In genomic region chr2:72439892-72440291, GRCh38 we compare ENCODE assay signal across 29 cellular contexts.
A peak's percentile ranks its signal among the peaks of the same experiment; 100 is the strongest.
DNase-seq lines count a peak whose midpoint lies in the region; ATAC-seq, FAIRE-seq and TF ChIP-seq lines count a peak whose summit lies in the region.
"Had no signal": no experiment of that assay in that cellular context is flagged by ENCODE, and none has a peak within 500 bp of the region (broad histone marks: within the 10 kb centered on the region; RNA-seq: fewer than 3 reads in every experiment).

No MANE protein-coding gene starts in this region.

- ATAC-seq in GM23338 (peak; percentile 51; the same call in 2 of the 3 replicates), WTC11 (peak; percentile 62)
- ATAC-seq: GM12878 had no signal

- DNase-seq in GM23338 (ENCODE audit: low spot score), result peak; percentile 11
- no peak for DNase-seq in WTC11 (ENCODE audit: low spot score)
- DNase-seq in endodermal cell, result no peak
- DNase-seq in kidney, result peak; percentile 37
- DNase-seq in cardiac septum (ENCODE audit: low spot score), result no peak
- DNase-seq in mesenteric fat pad (ENCODE audit: low spot score), result no peak
- DNase-seq in erythroblast (lab: John Stamatoyannopoulos, UW), result no peak
- no peak for DNase-seq in NCI-H2171 (lab: John Stamatoyannopoulos, UW)
- DNase-seq: ACHN; BE2C; C1 segment of cervical spinal cord; CD4-positive, alpha-beta memory T cell; CD4-positive, CD25-positive, alpha-beta regulatory T cell; CD8-positive, alpha-beta memory T cell; COR-L47; DMS 273 treated with DMSO at 0.1 percent for 48 hours; DMS153; DMS53; DMS79; DND-41; EL; GDM1 had no signal

- CTCF ChIA-PET in WTC11 (lab: Charles Lee), result interaction anchor here (0.7 to 1.4 kb wide), 5 partner anchors 9 to 139 kb away, joined by 3 to 6 read pairs (median 3); no protein-coding TSS in a partner anchor

- H3K9ac ChIP-seq in endodermal cell (ENCODE audit: extremely low read depth, low read length, poor library complexity, severe bottlenecking) (no peak overlapping the region), kidney (ENCODE audit: low read length in 2 of 2) (no peak overlapping the region)
- H3K9ac ChIP-seq: BLaER1 had no signal

- H3K36me3 Mint-ChIP-seq in GM23338 (ENCODE audit: low read depth) (peaks cover 32% of the 10 kb centered on the region), WTC11 (peaks cover 35% of the 10 kb centered on the region), endodermal cell (ENCODE audit: low read depth) (peaks cover 17% of the 10 kb centered on the region)
- H3K36me3 Mint-ChIP-seq: CD14-positive monocyte had no signal

- intact Hi-C loops in kidney (cut with DNase I) (no loop called here), cardiac septum (cut with DNase I) (no loop called here)

- H3K4me3 Mint-ChIP-seq in GM23338 (no peak overlapping the region), WTC11 (no peak overlapping the region), endodermal cell (no peak overlapping the region)
- H3K4me3 Mint-ChIP-seq: CD14-positive monocyte; CD4-positive, alpha-beta memory T cell; CD4-positive, CD25-positive, alpha-beta regulatory T cell; CD8-positive, alpha-beta memory T cell had no signal

- no peaks in the 10 kb centered on the region for H3K4me1 Mint-ChIP-seq in GM23338
- no peaks in the 10 kb centered on the region for H3K4me1 Mint-ChIP-seq in WTC11
- H3K4me1 Mint-ChIP-seq in endodermal cell, result peaks cover 2% of the 10 kb centered on the region
- H3K4me1 Mint-ChIP-seq: CD14-positive monocyte had no signal

- H3K27ac Mint-ChIP-seq in GM23338, result no peak overlapping the region
- no peak overlapping the region for H3K27ac Mint-ChIP-seq in WTC11
- no peak overlapping the region for H3K27ac Mint-ChIP-seq in endodermal cell
- H3K27ac Mint-ChIP-seq: CD14-positive monocyte; CD4-positive, alpha-beta memory T cell; CD4-positive, CD25-positive, alpha-beta regulatory T cell; CD8-positive, alpha-beta memory T cell had no signal

- H3K27ac ChIP-seq in GM23338 (ENCODE audit: low read depth), result no peak overlapping the region
- H3K27ac ChIP-seq in endodermal cell (ENCODE audit: low read depth, low read length), result no peak overlapping the region
- H3K27ac ChIP-seq in kidney (ENCODE audit: low read depth in 2 of 2, low read length in 2 of 2), result no peak overlapping the region
- H3K27ac ChIP-seq: 22Rv1, BLaER1 had no signal

- H3K36me3 ChIP-seq in GM23338 (ENCODE audit: insufficient read depth), result 0 out of 2 replicates have a peak, but pooled peaks cover under 1% of the 10 kb centered on the region
- no peaks in the 10 kb centered on the region for H3K36me3 ChIP-seq in endodermal cell (ENCODE audit: control insufficient read depth, insufficient read depth, low read length)
- no peaks in the 10 kb centered on the region for H3K36me3 ChIP-seq in kidney (ENCODE audit: control insufficient read depth in 1 of 2, insufficient read depth in 2 of 2, low read length in 2 of 2)
- H3K36me3 ChIP-seq: BE2C, BLaER1 had no signal

- no peaks in the 10 kb centered on the region for H4K20me1 ChIP-seq in GM23338 (replicated peaks; ENCODE audit: insufficient read depth)
- H4K20me1 ChIP-seq: BLaER1 had no signal

- TF ChIP-seq CTCF in GM23338 (conservative IDR thresholded peaks at IDR 0.05; ENCODE audit: low read depth in 2 of 2) (peak; percentile 18 to 50; a peak in 3 of 4 replicates), WTC11 (IDR thresholded peaks at IDR 0.05) (no peak), endodermal cell (conservative IDR thresholded peaks at IDR 0.05) (peak; percentile 46), kidney (IDR thresholded peaks at IDR 0.05; ENCODE audit: borderline replicate concordance, extremely low read depth, insufficient read depth) (no peak)

- H3K27me3 ChIP-seq in GM23338 (ENCODE audit: insufficient read depth), result no peaks in the 10 kb centered on the region
- H3K27me3 ChIP-seq in endodermal cell (ENCODE audit: control insufficient read depth, insufficient read depth, low read length, poor library complexity, severe bottlenecking), result no peaks in the 10 kb centered on the region
- H3K27me3 ChIP-seq: BE2C, BLaER1 had no signal

- H3K27me3 Mint-ChIP-seq in GM23338 (ENCODE audit: insufficient read depth, low read depth, poor library complexity), result peaks cover 2% of the 10 kb centered on the region
- H3K27me3 Mint-ChIP-seq in WTC11 (ENCODE audit: low read depth), result no peaks in the 10 kb centered on the region
- no peaks in the 10 kb centered on the region for H3K27me3 Mint-ChIP-seq in endodermal cell (ENCODE audit: insufficient read depth)
- H3K27me3 Mint-ChIP-seq: CD4-positive, alpha-beta memory T cell; CD4-positive, CD25-positive, alpha-beta regulatory T cell; CD8-positive, alpha-beta memory T cell had no signal

- no peak overlapping the region for H2AFZ ChIP-seq in GM23338

- FAIRE-seq in kidney (lab: Jason Lieb, UNC), result no peak
- FAIRE-seq: A204.1, GM12892, GM18507 had no signal

- H3K9me3 Mint-ChIP-seq in GM23338 (peaks cover 29% of the 10 kb centered on the region), WTC11 (peaks cover 41% of the 10 kb centered on the region), endodermal cell (peaks cover 38% of the 10 kb centered on the region)

- H3F3A ChIP-seq in GM23338 (replicated peaks; ENCODE audit: low read depth), result no peaks in the 10 kb centered on the region

- H3K4me2 ChIP-seq in GM23338, result no peak overlapping the region
- H3K4me2 ChIP-seq: BLaER1 had no signal

- no peaks in the 10 kb centered on the region for H3K9me2 ChIP-seq in GM23338 (ENCODE audit: insufficient read depth)

- POLR2A ChIA-PET in WTC11 (lab: Charles Lee), result no interaction called here

- no peaks in the 10 kb centered on the region for H3K79me2 ChIP-seq in GM23338 (replicated peaks; ENCODE audit: insufficient read depth)

- WGBS in endodermal cell (ENCODE audit: insufficient coverage in 1 of 2, insufficient read length in 1 of 2), 2 experiments, result 77 to 96% methylated on average over 4 to 5 of the region's 5 CpGs

- H3K4me1 ChIP-seq in GM23338 (ENCODE audit: insufficient read depth) (no peaks in the 10 kb centered on the region), endodermal cell (ENCODE audit: control insufficient read depth, insufficient read depth, low read length) (no peaks in the 10 kb centered on the region), kidney (ENCODE audit: control insufficient read depth in 1 of 2, insufficient read depth in 1 of 2, low read depth in 1 of 2, low read length in 2 of 2) (no peaks in the 10 kb centered on the region)
- H3K4me1 ChIP-seq: BE2C, BLaER1 had no signal

- H3K4me3 ChIP-seq in GM23338 (no peak overlapping the region), endodermal cell (ENCODE audit: low read length) (no peak overlapping the region), kidney (ENCODE audit: low read length in 2 of 2) (no peak overlapping the region)
- H3K4me3 ChIP-seq: BLaER1, GM12878 had no signal

- H3K9me3 ChIP-seq in endodermal cell (ENCODE audit: control insufficient read depth, low read length) (peaks cover 28% of the 10 kb centered on the region), kidney (ENCODE audit: control insufficient read depth in 1 of 2, low read length in 2 of 2) (no peaks in the 10 kb centered on the region)
- H3K9me3 ChIP-seq: BE2C had no signal

- no peak for TF ChIP-seq POLR2A in erythroblast (IDR thresholded peaks at IDR 0.05; ENCODE audit: low read length)

TF ChIP-seq in GM23338, 12 proteins besides CTCF, POLR2A, EP300 and RAD21 (continues in another document):
- TF ChIP-seq JUNB (IDR thresholded peaks at IDR 0.05; ENCODE audit: unreplicated experiment) (no peak), EZH2 (IDR thresholded peaks at IDR 0.05; ENCODE audit: low read depth, unreplicated experiment) (no peak), CREB1 (CRISPR knock-in tag; IDR thresholded peaks at IDR 0.05; ENCODE audit: low read depth) (no peak), ZNF114 (CRISPR knock-in tag; IDR thresholded peaks at IDR 0.05) (no peak), STAT1 (IDR thresholded peaks at IDR 0.05; ENCODE audit: unreplicated experiment) (no peak), NANOG (IDR thresholded peaks at IDR 0.05; ENCODE audit: borderline replicate concordance) (no peak), ETS1 (IDR thresholded peaks at IDR 0.05) (no peak), POLR2AphosphoS5 (IDR thresholded peaks at IDR 0.05; ENCODE audit: low read depth) (no peak)

TF ChIP-seq in WTC11, 78 proteins besides CTCF, POLR2A, EP300 and RAD21 (continues in another document):
- TF ChIP-seq ARID4B (CRISPR knock-in tag; IDR thresholded peaks at IDR 0.05; ENCODE audit: borderline replicate concordance) (no peak), GRHL2 (CRISPR knock-in tag; IDR thresholded peaks at IDR 0.05; ENCODE audit: insufficient replicate concordance, severe bottlenecking) (no peak), ZNF396 (CRISPR knock-in tag; IDR thresholded peaks at IDR 0.05; ENCODE audit: borderline replicate concordance) (no peak), NR1H2 (CRISPR knock-in tag; IDR thresholded peaks at IDR 0.05) (no peak), CREB1 (CRISPR knock-in tag; IDR thresholded peaks at IDR 0.05) (no peak), ZNF219 (CRISPR knock-in tag; IDR thresholded peaks at IDR 0.05; ENCODE audit: borderline replicate concordance) (no peak), NR3C1 (CRISPR knock-in tag; conservative IDR thresholded peaks at IDR 0.05; ENCODE audit: low read depth) (no peak)

Comparison
In these comparisons a context has a peak if more than half of its experiments do, and no peak if none do; other contexts are left out.
1. DNase-seq: peak in GM23338 (single experiment) and kidney (single experiment); none in WTC11 (single experiment), endodermal cell (single experiment), cardiac septum (single experiment), mesenteric fat pad (single experiment), erythroblast (0 of 2) and NCI-H2171 (single experiment).
2. CTCF ChIP-seq: peak in GM23338 (2 of 2) and endodermal cell (single experiment); none in WTC11 (single experiment) and kidney (single experiment).